9 cellular contexts compared by ENCODE assay signal in the genomic region with DNA sequence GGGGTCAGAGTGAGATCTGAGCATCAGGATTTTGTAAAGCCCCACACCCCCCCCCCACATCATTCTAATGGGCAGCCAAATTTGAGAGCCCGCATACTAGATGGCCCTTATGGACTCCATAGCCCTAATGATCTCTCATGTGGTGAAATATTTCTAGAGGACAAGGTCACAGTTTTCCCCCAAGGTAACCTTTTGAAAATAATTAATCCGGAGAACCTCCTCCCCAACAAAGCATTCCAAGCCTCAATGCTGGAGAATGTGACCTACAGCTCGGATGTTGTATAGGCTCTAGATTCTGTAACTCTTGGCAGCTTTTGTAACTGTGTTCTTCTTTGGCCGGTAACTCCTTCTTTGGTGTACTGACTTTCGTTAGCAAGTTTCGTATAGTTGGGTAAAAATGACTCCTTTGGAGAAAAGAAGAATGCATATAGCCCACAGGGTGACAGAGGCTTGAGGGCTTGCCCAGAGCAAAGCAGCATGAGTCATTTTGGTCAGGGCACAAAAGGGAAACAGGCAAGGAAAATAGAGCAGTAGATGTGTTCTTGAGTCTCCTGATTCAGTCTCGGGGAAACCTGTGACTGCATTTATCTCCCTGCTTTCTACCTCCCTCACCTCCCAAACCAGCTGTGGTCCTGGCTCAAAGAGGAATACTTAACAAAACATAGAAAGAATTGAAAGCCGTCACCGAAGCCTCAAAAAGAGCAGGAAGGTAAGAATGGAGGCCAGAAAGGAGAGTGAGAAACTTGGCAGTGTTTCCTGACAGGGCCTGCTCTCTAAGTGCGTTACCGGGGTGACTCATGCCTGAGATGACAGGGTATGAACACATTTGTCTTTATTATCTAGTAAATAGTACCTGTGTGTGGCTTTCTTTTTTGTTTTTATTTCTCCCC. TPM values are rescaled to one million over a fixed set of nuclear protein-coding genes. Genes with fewer than 3 reads are reported as not detected.
DNase-seq lines count a peak whose midpoint lies in the region; ATAC-seq, FAIRE-seq and TF ChIP-seq lines count a peak whose summit lies in the region.
"Had no signal": no experiment of that assay in that cellular context is flagged by ENCODE, and none has a peak within 500 bp of the region (broad histone marks: within the 10 kb centered on the region; RNA-seq: fewer than 3 reads in every experiment).

No MANE protein-coding gene starts in this region.

- no peak for TF ChIP-seq RAD21 in A549 (conservative IDR thresholded peaks at IDR 0.05 in 1 of 2, IDR thresholded peaks at IDR 0.05 in 1 of 2)

- ATAC-seq in A549 (peak; percentile 88 to 91), GM18498 (IDR thresholded peaks at IDR 0.05; ENCODE audit: unreplicated experiment) (peak; percentile 53), pancreas (peak; percentile 77 to 90 (median 84)), GM21717 (IDR thresholded peaks at IDR 0.05; ENCODE audit: unreplicated experiment) (no peak)

- BruUV-seq in MCF 10A (replicated peaks; lab: Mats Ljungman, UMichigan) (no TSS peak), A673 (replicated peaks; lab: Mats Ljungman, UMichigan) (no TSS peak)

- no peaks in the 10 kb centered on the region for H3K36me3 Mint-ChIP-seq in MCF 10A (ENCODE audit: insufficient read depth, unreplicated experiment)
- H3K36me3 Mint-ChIP-seq: activated naive CD8-positive, alpha-beta T cell treated with anti-CD3 and anti-CD28 coated beads, Interleukin-2, amount 10 ng/mL, durations not matched to agents 7 days and 5 days had no signal

- FAIRE-seq in A549 (lab: Jason Lieb, UNC) = no peak
- no peak for FAIRE-seq in pancreas (lab: Jason Lieb, UNC)

- POLR2A ChIA-PET in A549 (lab: Yijun Ruan, JAX) (interaction anchor here (2.6 kb wide), 1 partner anchor 219 kb away, joined by 14 read pairs; the partner anchor contains the start of gene TRMO), MCF 10A (lab: Yijun Ruan, JAX) (interaction anchor here (0.7 to 3.1 kb wide), 11 partner anchors 7 to 280 kb away, joined by 3 to 18 read pairs (median 4); partner anchors contain the start of genes TRMO and XPA), A673 (lab: Charles Lee; ENCODE audit: low non-redundant PET) (no interaction called here)

- CTCF ChIA-PET in A549 (lab: Yijun Ruan, JAX) = interaction anchor here (0.6 to 11.8 kb wide), 5 partner anchors 12 to 220 kb away, joined by 3 to 98 read pairs (median 3); no protein-coding TSS in a partner anchor
- CTCF ChIA-PET in MCF 10A (lab: Yijun Ruan, JAX) = interaction anchor here (0.6 to 3.6 kb wide), 8 partner anchors 14 to 1507 kb away, joined by 3 to 45 read pairs (median 4); partner anchors contain the start of gene TRMO
- CTCF ChIA-PET in A673 (lab: Charles Lee) = no interaction called here

- H3K4me3 Mint-ChIP-seq in MCF 10A (ENCODE audit: unreplicated experiment) = peak overlapping the region; percentile 60
- H3K4me3 Mint-ChIP-seq: activated naive CD8-positive, alpha-beta T cell treated with anti-CD3 and anti-CD28 coated beads, Interleukin-2, amount 10 ng/mL, durations not matched to agents 7 days and 5 days had no signal

- peak overlapping the region; percentile 97 for H3K27ac Mint-ChIP-seq in MCF 10A (ENCODE audit: low read depth, unreplicated experiment)
- H3K27ac Mint-ChIP-seq: activated naive CD8-positive, alpha-beta T cell treated with anti-CD3 and anti-CD28 coated beads, Interleukin-2, amount 10 ng/mL, durations not matched to agents 7 days and 5 days had no signal

- H3K4me2 ChIP-seq in A549 = peak overlapping the region; percentile 63

- intact Hi-C loops in MCF 10A (cut with micrococcal nuclease) = no loop called here
- intact Hi-C loops in pancreas (cut with DNase I) = no loop called here
- intact Hi-C loops in A673 (cut with micrococcal nuclease; ENCODE audit: unreplicated experiment) = no loop called here

- TF ChIP-seq POLR2A in A549 (IDR thresholded peaks at IDR 0.05; ENCODE audit: low read length) = no peak

- no peak overlapping the region for H3K4me3 ChIP-seq in A549
- H3K4me3 ChIP-seq in pancreas = no peak overlapping the region
- H3K4me3 ChIP-seq in A673 (ENCODE audit: low read depth, low read length, poor library complexity, severe bottlenecking) = no peak overlapping the region

- H3K27me3 ChIP-seq in pancreas (no peaks in the 10 kb centered on the region), A673 (replicated peaks; ENCODE audit: insufficient read depth, low read depth, low read length, poor library complexity) (peaks cover 13% of the 10 kb centered on the region)

- H3K9me3 ChIP-seq in A549 (no peaks in the 10 kb centered on the region), pancreas (no peaks in the 10 kb centered on the region), A673 (ENCODE audit: low read depth, low read length, poor library complexity, severe bottlenecking) (no peaks in the 10 kb centered on the region)

- 14% methylated on average over 11 of the region's 11 CpGs for WGBS in A549 (ENCODE audit: missing lambda C conversion rate)
- 27 to 40% methylated on average over 11 of the region's 11 CpGs for WGBS in pancreas, 2 donors

- peaks cover 24% of the 10 kb centered on the region for H3K4me1 ChIP-seq in A549
- H3K4me1 ChIP-seq in pancreas = peaks cover 0 to 7% (median 5%) of the 10 kb centered on the region in 3 donors
- no peaks in the 10 kb centered on the region for H3K4me1 ChIP-seq in A673 (ENCODE audit: insufficient read depth, low read length, poor library complexity, severe bottlenecking)

- no peak for TF ChIP-seq CTCF in A549 (IDR thresholded peaks at IDR 0.05)
- TF ChIP-seq CTCF in MCF 10A (IDR thresholded peaks at IDR 0.05; ENCODE audit: unreplicated experiment) = no peak
- no peak for TF ChIP-seq CTCF in pancreas (IDR thresholded peaks at IDR 0.05)
- TF ChIP-seq CTCF in A673 (conservative IDR thresholded peaks at IDR 0.05; ENCODE audit: low read depth, low read length) = no peak

- peak; percentile 50 to 70 for DNase-seq in A549 (ENCODE audit: low read depth in 1 of 2, low spot score in 1 of 2)
- DNase-seq in NOMO-1 (lab: John Stamatoyannopoulos, UW; ENCODE audit: unreplicated experiment in 2 of 2) = peak; percentile 63 to 67
- peak; percentile 88 for DNase-seq in MCF 10A (ENCODE audit: unreplicated experiment)
- DNase-seq in pancreas = no peak
- DNase-seq in NCI-H2171 treated with DMSO at 0.1 percent for 48 hours (lab: John Stamatoyannopoulos, UW) = no peak
- DNase-seq in A673 (ENCODE audit: low spot score) = no peak
- DNase-seq: activated naive CD8-positive, alpha-beta T cell treated with anti-CD3 and anti-CD28 coated beads, Interleukin-2, amount 10 ng/mL, durations not matched to agents 7 days and 5 days had no signal

- H3K4me1 Mint-ChIP-seq in MCF 10A (ENCODE audit: insufficient read depth, unreplicated experiment) = peaks cover 32% of the 10 kb centered on the region

- H3K27ac ChIP-seq in A549 (peak overlapping the region; percentile 55 to 82), pancreas (peak overlapping the region; percentile 52 to 74 (median 64)), A673 (ENCODE audit: low read depth, low read length, poor library complexity, severe bottlenecking) (no peak overlapping the region)

- no peaks in the 10 kb centered on the region for H3K27me3 Mint-ChIP-seq in MCF 10A (ENCODE audit: insufficient read depth, unreplicated experiment)

- no peaks in the 10 kb centered on the region for H3K36me3 ChIP-seq in pancreas
- H3K36me3 ChIP-seq in A673 (ENCODE audit: insufficient read depth, low read length, poor library complexity, severe bottlenecking) = no peaks in the 10 kb centered on the region

- TF ChIP-seq EP300 in A549 (IDR thresholded peaks at IDR 0.05) = no peak

- no peaks in the 10 kb centered on the region for H3K9me3 Mint-ChIP-seq in MCF 10A (ENCODE audit: unreplicated experiment)
- H3K9me3 Mint-ChIP-seq: activated naive CD8-positive, alpha-beta T cell treated with anti-CD3 and anti-CD28 coated beads, Interleukin-2, amount 10 ng/mL, durations not matched to agents 7 days and 5 days had no signal

TF ChIP-seq in A549, 52 proteins besides CTCF, POLR2A, EP300 and RAD21 (continues in another document):
- TF ChIP-seq, protein P1, sequence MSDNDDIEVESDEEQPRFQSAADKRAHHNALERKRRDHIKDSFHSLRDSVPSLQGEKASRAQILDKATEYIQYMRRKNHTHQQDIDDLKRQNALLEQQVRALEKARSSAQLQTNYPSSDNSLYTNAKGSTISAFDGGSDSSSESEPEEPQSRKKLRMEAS (IDR thresholded peaks at IDR 0.05) = peak; percentile 36; the same call in 1 of the 2 replicates
- no peak for TF ChIP-seq CHD2 (IDR thresholded peaks at IDR 0.05; ENCODE audit: low read length, partially characterized antibody)
- no peak for TF ChIP-seq REST (IDR thresholded peaks at IDR 0.05)
- no peak for TF ChIP-seq EHF (CRISPR knock-in tag; IDR thresholded peaks at IDR 0.05)

RNA-seq across cellular contexts. Expression of gene XPA, which starts 6.5 kb away (rescaled TPM):
- 4.5 and 8.0 TPM in 2 replicates for polyA plus RNA-seq in A549 (2011; rRNA removed)
- polyA plus RNA-seq in A549 (2012; cell fraction: cytosol; rRNA removed) = 2.5 and 2.7 TPM in 2 replicates
- polyA plus RNA-seq in A549 (2012; cell fraction: nucleus; rRNA removed) = 0.84 and 1.5 TPM in 2 replicates
- 14.0 to 14.9 TPM (median 14.6 TPM) in 3 replicates for polyA plus RNA-seq in A549 (2017; fragmentation: RNase III; extraction: RNeasy Plus Mini Kit Qiagen cat#74134 plus additional on column Dnase treatment)
- polyA minus RNA-seq in A549 (2011; rRNA and poly(A)+ RNA removed) = 1.9 and 2.6 TPM in 2 replicates
- total RNA-seq in MCF 10A (2022) = 11.8 and 12.3 TPM in 2 replicates
- 1 to 10 TPM; 4.9 to 7.6 (median 6.2) TPM for total RNA-seq in pancreas
- 10 to 100 TPM in 1 of 2 donors, 1 to 10 TPM in 1; 7.9 to 12.6 TPM for polyA plus RNA-seq in pancreas
- total RNA-seq in A673 (2021) = 15.6 and 17.9 TPM in 2 replicates

Comparison
In these comparisons a context has a peak if more than half of its experiments do, and no peak if none do; other contexts are left out.
1. DNase-seq: peak in A549 (2 of 2), NOMO-1 (2 of 2) and MCF 10A (single experiment); none in pancreas (0 of 6), NCI-H2171 treated with DMSO at 0.1 percent for 48 hours (single experiment) and A673 (single experiment).